In the genomic region with DNA sequence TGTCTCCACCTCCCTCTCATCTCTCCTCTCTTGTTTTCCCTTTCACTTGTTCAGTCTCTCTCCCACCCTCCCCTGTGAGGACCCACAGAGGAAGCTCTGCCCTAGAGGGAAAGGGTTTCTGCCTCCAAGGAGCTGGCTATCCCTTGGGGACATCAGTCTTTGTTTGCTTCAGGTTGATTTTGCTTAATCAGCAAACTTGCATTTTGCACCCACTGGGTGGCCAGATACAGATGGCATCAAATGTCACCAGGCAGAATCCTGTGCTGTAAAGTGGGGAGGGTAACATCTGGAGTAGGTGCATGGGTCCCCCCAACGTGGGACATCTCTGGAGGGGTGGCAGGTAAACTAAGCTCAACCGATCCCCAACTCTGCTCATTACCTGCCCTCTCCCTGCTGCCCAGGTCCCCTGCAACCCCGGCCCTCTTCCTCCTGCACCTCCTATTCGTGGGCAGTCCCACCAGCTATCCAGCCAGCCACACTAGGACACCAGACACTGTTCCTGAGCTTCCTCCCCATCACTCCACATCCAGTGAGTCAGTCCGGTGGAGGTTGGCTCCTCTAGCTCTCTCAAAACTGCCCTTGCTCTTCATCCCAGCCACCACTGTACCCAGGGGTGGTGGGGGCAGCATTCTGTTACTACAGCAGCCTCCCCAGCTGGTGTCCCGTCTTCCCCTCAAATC, we compare ENCODE assay signal across 15 cellular contexts.
DNase-seq lines count a peak whose midpoint lies in the region; ATAC-seq, FAIRE-seq and TF ChIP-seq lines count a peak whose summit lies in the region.
"Had no signal": no experiment of that assay in that cellular context is flagged by ENCODE, and none has a peak within 500 bp of the region (broad histone marks: within the 10 kb centered on the region; RNA-seq: fewer than 3 reads in every experiment).

No MANE protein-coding gene starts in this region.

- H3K27ac ChIP-seq in A549 (no peak overlapping the region), BLaER1 (peak overlapping the region; percentile 68; the same call in 1 of the 2 replicates), HepG2 (ENCODE audit: extremely low read length, insufficient read depth, low read length) (no peak overlapping the region)
- H3K27ac ChIP-seq in effector memory CD4-positive, alpha-beta T cell (ENCODE audit: insufficient read depth, low read length, poor library complexity, severe bottlenecking), result no peak overlapping the region
- H3K27ac ChIP-seq: psoas muscle had no signal

- H3K9ac ChIP-seq in BLaER1 (peak overlapping the region; percentile 20; the same call in 1 of the 2 replicates), HepG2 (ENCODE audit: insufficient read depth, low read depth, low read length) (no peak overlapping the region)

- WGBS in A549 (ENCODE audit: missing lambda C conversion rate), result 34% methylated on average over 6 of the region's 6 CpGs
- 9% methylated on average over 4 of the region's 6 CpGs for WGBS in HepG2 (ENCODE audit: low lambda C conversion rate)

- H3K4me3 Mint-ChIP-seq in activated T-helper 2 cell treated with anti-CD3 and anti-CD28 coated beads, Interferon-gamma antibody, Interleukin-2, Interleukin-4, amounts not matched to agents 10 μg/mL and 5 μg/mL and 100 μg/mL, durations not matched to agents 14 hours and 24 hours and 36 hours (ENCODE audit: low read depth), result peak overlapping the region; percentile 83
- H3K4me3 Mint-ChIP-seq: activated B cell treated with CpG ODN at 0.5 μM for 24 hours had no signal

- in situ Hi-C loops in HepG2 (cut with HindIII; ENCODE audit: extremely low pct_ligation_motif_present, low pct_unique_long_range_greater_than_20kb), result no loop called here

- H3K36me3 Mint-ChIP-seq in activated T-helper 2 cell treated with anti-CD3 and anti-CD28 coated beads, Interferon-gamma antibody, Interleukin-2, Interleukin-4, amounts not matched to agents 10 μg/mL and 5 μg/mL and 100 μg/mL, durations not matched to agents 14 hours and 24 hours and 36 hours (ENCODE audit: low read depth), result no peaks in the 10 kb centered on the region

- no peak overlapping the region for H2AFZ ChIP-seq in HepG2 (ENCODE audit: low read length)

- TF ChIP-seq POLR2A in A549 (IDR thresholded peaks at IDR 0.05; ENCODE audit: low read length) (no peak), HepG2 (IDR thresholded peaks at IDR 0.05; ENCODE audit: insufficient read depth in 1 of 2, low read depth in 2 of 2, low read length in 2 of 2) (no peak)

- CTCF ChIA-PET in A549 (lab: Yijun Ruan, JAX) (interaction anchor here (0.6 to 13.6 kb wide), 7 partner anchors 10 to 315 kb away, joined by 3 to 94 read pairs (median 3); no protein-coding TSS in a partner anchor), HepG2 (lab: Yijun Ruan, JAX; ENCODE audit: low intra/inter-chr PET ratio, low total read pairs) (no interaction called here)

- peaks cover 69% of the 10 kb centered on the region for H3K4me1 Mint-ChIP-seq in activated T-helper 2 cell treated with anti-CD3 and anti-CD28 coated beads, Interferon-gamma antibody, Interleukin-2, Interleukin-4, amounts not matched to agents 10 μg/mL and 5 μg/mL and 100 μg/mL, durations not matched to agents 14 hours and 24 hours and 36 hours (ENCODE audit: low read depth)

- no peaks in the 10 kb centered on the region for H3K36me3 ChIP-seq in BLaER1
- no peaks in the 10 kb centered on the region for H3K36me3 ChIP-seq in HepG2 (replicated peaks in 1 of 2; ENCODE audit: control insufficient read depth in 1 of 2, insufficient read depth in 2 of 2, low read length in 2 of 2)
- no peaks in the 10 kb centered on the region for H3K36me3 ChIP-seq in effector memory CD4-positive, alpha-beta T cell (ENCODE audit: control insufficient read depth, insufficient read depth, low read length)
- H3K36me3 ChIP-seq: Peyer's patch had no signal

- TF ChIP-seq EP300 in A549 (IDR thresholded peaks at IDR 0.05) (no peak), HepG2 (IDR thresholded peaks at IDR 0.05; ENCODE audit: low read depth in 2 of 2, low read length in 2 of 2) (no peak), HepG2 (CRISPR knock-in tag; IDR thresholded peaks at IDR 0.05; ENCODE audit: borderline replicate concordance) (no peak)

- no TSS peak for BruUV-seq in HepG2 (replicated peaks; lab: Mats Ljungman, UMichigan)

- no peaks in the 10 kb centered on the region for H3K9me3 Mint-ChIP-seq in activated T-helper 2 cell treated with anti-CD3 and anti-CD28 coated beads, Interferon-gamma antibody, Interleukin-2, Interleukin-4, amounts not matched to agents 10 μg/mL and 5 μg/mL and 100 μg/mL, durations not matched to agents 14 hours and 24 hours and 36 hours
- H3K9me3 Mint-ChIP-seq: activated B cell treated with CpG ODN at 0.5 μM for 24 hours had no signal

- peak overlapping the region; percentile 91 for H3K27ac Mint-ChIP-seq in activated T-helper 2 cell treated with anti-CD3 and anti-CD28 coated beads, Interferon-gamma antibody, Interleukin-2, Interleukin-4, amounts not matched to agents 10 μg/mL and 5 μg/mL and 100 μg/mL, durations not matched to agents 14 hours and 24 hours and 36 hours
- H3K27ac Mint-ChIP-seq: activated B cell treated with CpG ODN at 0.5 μM for 24 hours had no signal

- H3K4me3 ChIP-seq in A549 (no peak overlapping the region), BLaER1 (no peak overlapping the region), HepG2 (replicated peaks in 1 of 3; ENCODE audit: insufficient read depth in 1 of 3, low read depth in 2 of 3, low read length in 3 of 3) (no peak overlapping the region)
- H3K4me3 ChIP-seq in effector memory CD4-positive, alpha-beta T cell (ENCODE audit: insufficient read depth, low read depth, low read length, poor library complexity, severe bottlenecking), result no peak overlapping the region
- H3K4me3 ChIP-seq: Peyer's patch, psoas muscle had no signal

- FAIRE-seq in A549 (lab: Jason Lieb, UNC), result no peak
- no peak for FAIRE-seq in HepG2 (lab: Jason Lieb, UNC)

- H3K9me3 ChIP-seq in A549 (no peaks in the 10 kb centered on the region), BLaER1 (no peaks in the 10 kb centered on the region), HepG2 (ENCODE audit: low read length) (no peaks in the 10 kb centered on the region)
- no peaks in the 10 kb centered on the region for H3K9me3 ChIP-seq in effector memory CD4-positive, alpha-beta T cell (ENCODE audit: control insufficient read depth, low read length)
- H3K9me3 ChIP-seq: Peyer's patch, psoas muscle had no signal

- DNase-seq in A549 (ENCODE audit: low read depth in 1 of 2, low spot score in 1 of 2), result no peak
- no peak for DNase-seq in activated T-helper 2 cell treated with anti-CD3 and anti-CD28 coated beads, Interferon-gamma antibody, Interleukin-2, Interleukin-4, amounts not matched to agents 10 μg/mL and 5 μg/mL and 100 μg/mL, durations not matched to agents 14 hours and 24 hours and 36 hours (ENCODE audit: low spot score)
- no peak for DNase-seq in HepG2 (ENCODE audit: low spot score)
- no peak for DNase-seq in NCI-H2227 (lab: John Stamatoyannopoulos, UW; ENCODE audit: unreplicated experiment)
- no peak for DNase-seq in stimulated activated naive CD4-positive, alpha-beta T cell (lab: John Stamatoyannopoulos, UW)
- DNase-seq in effector memory CD4-positive, alpha-beta T cell, result no peak
- DNase-seq: activated B cell treated with CpG ODN at 0.5 μM for 24 hours; effector CD4-positive, alpha-beta T cell; hypothalamus; Kasumi-1; NCI-H2171 treated with DMSO at 0.1 percent for 48 hours; Peyer's patch; psoas muscle; stimulated activated CD4-positive, alpha-beta T cell treated with anti-CD3 and anti-CD28 coated beads, Interleukin-12 subunit alpha, Interleukin-12 subunit beta, amount 100 ng/mL, for 4 hours had no signal

- H4K20me1 ChIP-seq in BLaER1 (no peaks in the 10 kb centered on the region), HepG2 (ENCODE audit: insufficient read depth, low read length) (no peaks in the 10 kb centered on the region)

- H3K27me3 ChIP-seq in BLaER1, result no peaks in the 10 kb centered on the region
- H3K27me3 ChIP-seq in HepG2 (ENCODE audit: control insufficient read depth in 1 of 2, insufficient read depth in 2 of 2, low read length in 2 of 2), result peaks cover 1 to 70% of the 10 kb centered on the region in 2 experiments; a peak in 2 of 5 replicates
- no peaks in the 10 kb centered on the region for H3K27me3 ChIP-seq in effector memory CD4-positive, alpha-beta T cell (replicated peaks; ENCODE audit: control insufficient read depth, insufficient read depth, low read length, poor library complexity, severe bottlenecking)
- H3K27me3 ChIP-seq: Peyer's patch had no signal

- ATAC-seq in A549, result no peak
- no peak for ATAC-seq in HepG2
- ATAC-seq: psoas muscle had no signal

- TF ChIP-seq RAD21 in A549 (conservative IDR thresholded peaks at IDR 0.05 in 1 of 2, IDR thresholded peaks at IDR 0.05 in 1 of 2), result no peak
- TF ChIP-seq RAD21 in HepG2 (CRISPR knock-in tag; IDR thresholded peaks at IDR 0.05), result no peak

- intact Hi-C loops in activated T-helper 2 cell treated with anti-CD3 and anti-CD28 coated beads, Interferon-gamma antibody, Interleukin-2, Interleukin-4, amounts not matched to agents 10 μg/mL and 5 μg/mL and 100 μg/mL, durations not matched to agents 14 hours and 24 hours and 36 hours (cut with micrococcal nuclease), result loop anchor here (5.0 to 10.0 kb wide), 4 partner anchors 52 to 189 kb away; a partner anchor contains a TSS
- intact Hi-C loops in HepG2 (cut with micrococcal nuclease; ENCODE audit: unreplicated experiment), result no loop called here

- no peaks in the 10 kb centered on the region for H3K79me2 ChIP-seq in HepG2 (ENCODE audit: insufficient read depth, low read length)

- TF ChIP-seq CTCF in A549 (IDR thresholded peaks at IDR 0.05) (no peak), HepG2 (CRISPR knock-in tag; IDR thresholded peaks at IDR 0.05) (no peak)

- H3K4me1 ChIP-seq in A549 (no peaks in the 10 kb centered on the region), BLaER1 (peaks cover 72% of the 10 kb centered on the region), HepG2 (ENCODE audit: insufficient read depth, low read length) (0 out of 2 replicates have a peak, but pooled peaks cover 6% of the 10 kb centered on the region)
- peaks cover 16% of the 10 kb centered on the region for H3K4me1 ChIP-seq in effector memory CD4-positive, alpha-beta T cell (ENCODE audit: control insufficient read depth, insufficient read depth, low read length, poor library complexity, severe bottlenecking)

- H3K27me3 Mint-ChIP-seq in activated T-helper 2 cell treated with anti-CD3 and anti-CD28 coated beads, Interferon-gamma antibody, Interleukin-2, Interleukin-4, amounts not matched to agents 10 μg/mL and 5 μg/mL and 100 μg/mL, durations not matched to agents 14 hours and 24 hours and 36 hours (ENCODE audit: low read depth), result no peaks in the 10 kb centered on the region

- H3K4me2 ChIP-seq in A549 (no peak overlapping the region), BLaER1 (peak overlapping the region; percentile 89), HepG2 (ENCODE audit: low read depth, low read length) (no peak overlapping the region)

- POLR2A ChIA-PET in A549 (lab: Yijun Ruan, JAX), result no interaction called here
- POLR2A ChIA-PET in HepG2 (lab: Yijun Ruan, JAX), result no interaction called here

TF ChIP-seq in A549, 52 proteins besides CTCF, POLR2A, EP300 and RAD21:
- TF ChIP-seq SMC3 (IDR thresholded peaks at IDR 0.05), result no peak
- peak; percentile 95 for TF ChIP-seq MAFK (IDR thresholded peaks at IDR 0.05; ENCODE audit: partially characterized antibody)
TF ChIP-seq in A549: peak in this region for 1.

TF ChIP-seq in HepG2, 621 proteins besides CTCF, POLR2A, EP300 and RAD21 (continues in another document):
- TF ChIP-seq MAFK (conservative IDR thresholded peaks at IDR 0.05 in 1 of 2, IDR thresholded peaks at IDR 0.05 in 1 of 2; ENCODE audit: low read length in 2 of 2), result peak; percentile 94 to 97
- TF ChIP-seq RFX3 (CRISPR knock-in tag; IDR thresholded peaks at IDR 0.05), result no peak
